ENCODE assay signal across 8 cellular contexts in genomic region chr3:15601046-15601398, GRCh38. TPM values are rescaled to one million over a fixed set of nuclear protein-coding genes. Genes with fewer than 3 reads are reported as not detected.
A peak's percentile ranks its signal among the peaks of the same experiment; 100 is the strongest.
DNase-seq lines count a peak whose midpoint lies in the region; ATAC-seq, FAIRE-seq and TF ChIP-seq lines count a peak whose summit lies in the region.

No MANE protein-coding gene starts in this region.

- SMC1A ChIA-PET in GM12878 (lab: Charles Lee; ENCODE audit: uncharacterized antibody, unreplicated experiment) = interaction anchor here (0.6 to 2.1 kb wide), 7 partner anchors 12 to 503 kb away, joined by 3 to 6 read pairs (median 4); no protein-coding TSS in a partner anchor

- TF ChIP-seq CTCF in GM12878 (IDR thresholded peaks at IDR 0.05 in 2 of 3, conservative IDR thresholded peaks at IDR 0.05 in 1 of 3; ENCODE audit: control insufficient read depth in 2 of 3, extremely low read depth in 1 of 3, insufficient read depth in 1 of 3, low read depth in 3 of 3, low read length in 3 of 3) (no peak), right lobe of liver (IDR thresholded peaks at IDR 0.05) (no peak), upper lobe of left lung (IDR thresholded peaks at IDR 0.05) (no peak)

- peaks cover 18% of the 10 kb centered on the region for H3K79me2 ChIP-seq in GM12878 (ENCODE audit: control insufficient read depth, insufficient read depth, low read length)

- DNase-seq in activated T-cell treated with anti-CD3 and anti-CD28 coated beads, Interleukin-2, amount 50 U/mL, for 4 hours = no peak
- no peak for DNase-seq in activated T-cell treated with anti-CD3 and anti-CD28 coated beads, Interleukin-2, amount 50 U/mL, for 48 hours
- DNase-seq in GM12878 (ENCODE audit: low read depth, low spot score) = no peak
- no peak for DNase-seq in right lobe of liver
- DNase-seq in upper lobe of left lung = no peak
- no peak for DNase-seq in NCI-H748 treated with DMSO at 0.1 percent for 48 hours (lab: John Stamatoyannopoulos, UW)
- no peak for DNase-seq in kidney tubule cell (ENCODE audit: low spot score)

- H3K4me1 Mint-ChIP-seq in activated T-cell treated with anti-CD3 and anti-CD28 coated beads, Interleukin-2, amount 50 U/mL, for 4 hours (ENCODE audit: low read depth) = peaks cover 47% of the 10 kb centered on the region

- RAD21 ChIA-PET in GM12878 (lab: Charles Lee; ENCODE audit: unreplicated experiment) = interaction anchor here (1.0 to 1.8 kb wide), 4 partner anchors 30 to 210 kb away, joined by 3 to 12 read pairs (median 4); no protein-coding TSS in a partner anchor

- H2AFZ ChIP-seq in GM12878 (ENCODE audit: control insufficient read depth, low read depth, low read length) = peak overlapping the region; percentile 99

- in situ Hi-C loops in GM12878 (cut with MboI) = no loop called here

- no peaks in the 10 kb centered on the region for H3K9me3 Mint-ChIP-seq in activated T-cell treated with anti-CD3 and anti-CD28 coated beads, Interleukin-2, amount 50 U/mL, for 4 hours

- FAIRE-seq in GM12878 (lab: Jason Lieb, UNC) = no peak

- peak overlapping the region; percentile 78 for H3K4me2 ChIP-seq in GM12878 (ENCODE audit: control insufficient read depth, insufficient read depth)

- POLR2A ChIA-PET in GM12878 (lab: Charles Lee) = interaction anchor here (0.5 to 1.5 kb wide), 5 partner anchors 30 to 303 kb away, joined by 3 to 4 read pairs (median 3); no protein-coding TSS in a partner anchor

- no peak for TF ChIP-seq POLR2A in GM12878 (IDR thresholded peaks at IDR 0.05; ENCODE audit: low read depth, low read length)
- no peak for TF ChIP-seq POLR2A in right lobe of liver (IDR thresholded peaks at IDR 0.05)
- no peak for TF ChIP-seq POLR2A in upper lobe of left lung (IDR thresholded peaks at IDR 0.05)

- no peaks in the 10 kb centered on the region for H3K27me3 ChIP-seq in GM12878 (replicated peaks in 1 of 2; ENCODE audit: control insufficient read depth in 2 of 2, insufficient read depth in 2 of 2, low read length in 1 of 2)
- no peaks in the 10 kb centered on the region for H3K27me3 ChIP-seq in right lobe of liver
- no peaks in the 10 kb centered on the region for H3K27me3 ChIP-seq in upper lobe of left lung

- peak overlapping the region; percentile 99 for H3K4me3 Mint-ChIP-seq in activated T-cell treated with anti-CD3 and anti-CD28 coated beads, Interleukin-2, amount 50 U/mL, for 4 hours

- H3K27me3 Mint-ChIP-seq in activated T-cell treated with anti-CD3 and anti-CD28 coated beads, Interleukin-2, amount 50 U/mL, for 4 hours (ENCODE audit: low read depth) = no peaks in the 10 kb centered on the region

- CTCF ChIA-PET in GM12878 (lab: Yijun Ruan, JAX) = interaction anchor here (1.1 to 1.7 kb wide), 2 partner anchors 10 to 211 kb away, joined by 4 to 10 read pairs; no protein-coding TSS in a partner anchor

- no peak for TF ChIP-seq RAD21 in GM12878 (IDR thresholded peaks at IDR 0.05; ENCODE audit: insufficient read depth, low read depth, low read length)

- H3K4me1 ChIP-seq in GM12878 (ENCODE audit: control insufficient read depth, insufficient read depth, low read length) (no peaks in the 10 kb centered on the region; the same call in 1 of the 2 replicates), right lobe of liver (peaks cover 0 to 71% (median 18%) of the 10 kb centered on the region in 4 donors), upper lobe of left lung (peaks cover 15 to 40% (median 17%) of the 10 kb centered on the region in 4 donors)

- H3K9ac ChIP-seq in GM12878 (ENCODE audit: control insufficient read depth, insufficient read depth, low read length) = peak overlapping the region; percentile 87

- no peak for TF ChIP-seq EP300 in GM12878 (IDR thresholded peaks at IDR 0.05; ENCODE audit: borderline replicate concordance in 1 of 2, control insufficient read depth in 1 of 2, low read depth in 2 of 2, low read length in 2 of 2)
- TF ChIP-seq EP300 in upper lobe of left lung (IDR thresholded peaks at IDR 0.05) = no peak

- H3K36me3 Mint-ChIP-seq in activated T-cell treated with anti-CD3 and anti-CD28 coated beads, Interleukin-2, amount 50 U/mL, for 4 hours (ENCODE audit: insufficient read depth) = peaks cover 36% of the 10 kb centered on the region

- peak overlapping the region; percentile 78 for H3K27ac ChIP-seq in GM12878 (ENCODE audit: control insufficient read depth, insufficient read depth)
- peak overlapping the region; percentile 65 to 84 (median 66) for H3K27ac ChIP-seq in right lobe of liver
- peak overlapping the region; percentile 79 to 91 (median 85) for H3K27ac ChIP-seq in upper lobe of left lung

- H3K9me3 ChIP-seq in GM12878 (replicated peaks; ENCODE audit: control insufficient read depth, insufficient read depth, low read length) (no peaks in the 10 kb centered on the region; the same call in 1 of the 3 replicates), right lobe of liver (no peaks in the 10 kb centered on the region), upper lobe of left lung (no peaks in the 10 kb centered on the region)

- intact Hi-C loops in GM12878 (cut with micrococcal nuclease; ENCODE audit: unreplicated experiment) (no loop called here), right lobe of liver (cut with DNase I) (no loop called here)

- under 1% methylated on average over 19 of the region's 19 CpGs for WGBS in GM12878 (ENCODE audit: insufficient coverage, insufficient replicate concordance, low lambda C conversion rate, missing lambda C conversion rate)
- 1% methylated on average over 19 of the region's 19 CpGs for WGBS in right lobe of liver (ENCODE audit: insufficient coverage, low coverage, low lambda C conversion rate, missing lambda C conversion rate)
- WGBS in upper lobe of left lung, 2 donors = 1 to 2% methylated on average over 18 to 19 of the region's 19 CpGs

- H3K36me3 ChIP-seq in GM12878 (ENCODE audit: control insufficient read depth in 2 of 2, insufficient read depth in 2 of 2, low read length in 1 of 2) (peaks cover 0 to 3% of the 10 kb centered on the region in 2 experiments; a peak in 1 of 4 replicates), right lobe of liver (peaks cover 0 to 10% (median 0%) of the 10 kb centered on the region in 4 donors), upper lobe of left lung (peaks cover 0 to 27% (median 15%) of the 10 kb centered on the region in 4 donors)

- peak; percentile 1 to 2 for ATAC-seq in activated T-cell treated with anti-CD3 and anti-CD28 coated beads, Interleukin-2, amount 50 U/mL, for 4 hours
- ATAC-seq in HG03378 (IDR thresholded peaks at IDR 0.05; ENCODE audit: unreplicated experiment) (peak; percentile 11), GM12878 (peak; percentile 19), right lobe of liver (peak in 1 of 4 donors; percentile 1), upper lobe of left lung (ENCODE audit: low FRiP score in 2 of 2) (peak; percentile 14 to 39)

- H3K4me3 ChIP-seq in GM12878 = peak overlapping the region; percentile 91
- H3K4me3 ChIP-seq in right lobe of liver = peak overlapping the region; percentile 72 to 85 (median 77)
- peak overlapping the region; percentile 19 to 83 (median 74) for H3K4me3 ChIP-seq in upper lobe of left lung

- no peaks in the 10 kb centered on the region for H4K20me1 ChIP-seq in GM12878 (ENCODE audit: control insufficient read depth, insufficient read depth)

- no TSS peak for BruUV-seq in GM12878 (replicated peaks; lab: Mats Ljungman, UMichigan)

TF ChIP-seq in GM12878, 131 proteins besides CTCF, POLR2A, EP300 and RAD21 (continues in another document):
- no peak for TF ChIP-seq PML (IDR thresholded peaks at IDR 0.05; ENCODE audit: low read length)

RNA-seq across cellular contexts. Expression of gene HACL1, which starts 0.3 kb away (rescaled TPM):
- 10 to 100 TPM; 23.1 to 34.5 (median 29.6) TPM for total RNA-seq in activated T-cell treated with anti-CD3 and anti-CD28 coated beads, Interleukin-2, amount 50 U/mL, for 4 hours
- total RNA-seq in GM12878 (2013; cell fraction: nucleolus; rRNA removed) = 97.4 and 107 TPM in 2 replicates
- total RNA-seq in GM12878 (2014; rRNA removed) (21.4 and 24.4 TPM in 2 replicates), GM12878 (2014; rRNA removed; fragmentation: Illumina TruSeq; extraction: Trizol) (26.2 and 28.3 TPM in 2 replicates), GM12878 (2021) (23.8 and 27.7 TPM in 2 replicates), right lobe of liver (10 to 100 TPM; 28.9 to 37.4 (median 32.9) TPM), upper lobe of left lung (10 to 100 TPM; 12.9 to 32.5 (median 19.6) TPM)
- 13.7 TPM for polyA plus RNA-seq in GM12878 (2011; ENCODE audit: low read depth)
- polyA plus RNA-seq in GM12878 (2011; rRNA removed) (42.6 and 51.2 TPM in 2 replicates), GM12878 (2014; fragmentation: Illumina TruSeq; extraction: Trizol) (24.5 and 28.5 TPM in 2 replicates), GM12878 (2014; fragmentation: Nextera tagmentation; extraction: Ambion mirVana) (10 to 100 TPM; 34.1 to 40.3 TPM), GM12878 (2014; rRNA removed) (18.0 and 19.4 TPM in 2 replicates), GM12878 (2016; fragmentation: Nextera tagmentation; extraction: Ambion mirVana) (10 to 100 TPM; 45.8 to 48.7 TPM)
- 29.7 and 37.3 TPM in 2 replicates for polyA plus RNA-seq in GM12878 (2011; cell fraction: cytosol; rRNA removed)
- 36.6 and 36.9 TPM in 2 replicates for polyA plus RNA-seq in GM12878 (2011; cell fraction: nucleus; rRNA removed)
- 18.5 and 18.9 TPM in 2 replicates for polyA plus RNA-seq in GM12878 (2012)
- 59.0 and 62.4 TPM in 2 replicates for polyA minus RNA-seq in GM12878 (2011; rRNA and poly(A)+ RNA removed)
- polyA minus RNA-seq in GM12878 (2011; cell fraction: cytosol; rRNA and poly(A)+ RNA removed) = 9.0 and 19.4 TPM in 2 replicates
- 72.8 and 89.1 TPM in 2 replicates for polyA minus RNA-seq in GM12878 (2011; cell fraction: nucleus; rRNA and poly(A)+ RNA removed)

RNA-seq across cellular contexts. Expression of gene BTD, which starts 0.5 kb away (rescaled TPM):
- total RNA-seq in activated T-cell treated with anti-CD3 and anti-CD28 coated beads, Interleukin-2, amount 50 U/mL, for 4 hours = 1 to 10 TPM; 3.0 to 3.3 (median 3.0) TPM
- 6.9 and 10.1 TPM in 2 replicates for total RNA-seq in GM12878 (2013; cell fraction: nucleolus; rRNA removed)
- total RNA-seq in GM12878 (2014; rRNA removed) (4.6 and 5.0 TPM in 2 replicates), GM12878 (2014; rRNA removed; fragmentation: Illumina TruSeq; extraction: Trizol) (2.9 and 3.4 TPM in 2 replicates), GM12878 (2021) (4.0 and 4.5 TPM in 2 replicates), right lobe of liver (10 to 100 TPM; 47.5 to 70.3 (median 54.5) TPM), upper lobe of left lung (10 to 100 TPM in 5 of 6 donors, 1 to 10 TPM in 1; 6.8 to 32.2 (median 21.8) TPM)
- polyA plus RNA-seq in GM12878 (2011; ENCODE audit: low read depth) = 6.5 TPM
- polyA plus RNA-seq in GM12878 (2011; rRNA removed) (9.4 and 10.3 TPM in 2 replicates), GM12878 (2014; fragmentation: Illumina TruSeq; extraction: Trizol) (3.9 and 5.6 TPM in 2 replicates), GM12878 (2014; fragmentation: Nextera tagmentation; extraction: Ambion mirVana) (1 to 10 TPM; 6.1 to 9.2 TPM), GM12878 (2014; rRNA removed) (3.5 and 5.7 TPM in 2 replicates), GM12878 (2016; fragmentation: Nextera tagmentation; extraction: Ambion mirVana) (1 to 10 TPM; 4.6 to 5.5 TPM)
- polyA plus RNA-seq in GM12878 (2011; cell fraction: cytosol; rRNA removed) = 9.5 and 11.8 TPM in 2 replicates
- 4.6 and 6.4 TPM in 2 replicates for polyA plus RNA-seq in GM12878 (2011; cell fraction: nucleus; rRNA removed)
- 3.4 and 4.4 TPM in 2 replicates for polyA plus RNA-seq in GM12878 (2012)
- polyA minus RNA-seq in GM12878 (2011; rRNA and poly(A)+ RNA removed) = 12.8 and 14.2 TPM in 2 replicates
- 2.7 and 3.6 TPM in 2 replicates for polyA minus RNA-seq in GM12878 (2011; cell fraction: cytosol; rRNA and poly(A)+ RNA removed)
- polyA minus RNA-seq in GM12878 (2011; cell fraction: nucleus; rRNA and poly(A)+ RNA removed) = 8.3 and 10.5 TPM in 2 replicates
